1 cellular context compared by ENCODE assay signal in genomic region chr20:10609276-10609675, GRCh38.
TF ChIP-seq lines count a peak whose summit lies in the region.

No MANE protein-coding gene starts in this region.

TF ChIP-seq in IMR-90, 13 proteins besides CTCF, POLR2A, EP300 and RAD21 (continued from another document):
- no peak for TF ChIP-seq USF2 (IDR thresholded peaks at IDR 0.05; ENCODE audit: low read depth, low read length)
